Comparison of ENCODE assay signal across 1 cellular context in genomic region chr3:152314677-152315353, GRCh38.
TF ChIP-seq lines count a peak whose summit lies in the region.

No MANE protein-coding gene starts in this region.

TF ChIP-seq in HepG2, 621 proteins besides CTCF, POLR2A, EP300 and RAD21 (continued from another document):
- TF ChIP-seq SOX13 (IDR thresholded peaks at IDR 0.05) = no peak
- TF ChIP-seq SOX13 (CRISPR knock-in tag; conservative IDR thresholded peaks at IDR 0.05 in 1 of 2, IDR thresholded peaks at IDR 0.05 in 1 of 2) = peak in 1 of 2 experiments; percentile 70; a peak in 2 of 4 replicates
- no peak for TF ChIP-seq HMGXB4 (CRISPR knock-in tag; IDR thresholded peaks at IDR 0.05; ENCODE audit: borderline replicate concordance in 1 of 2, low read depth in 1 of 2)
- TF ChIP-seq SOX6 (IDR thresholded peaks at IDR 0.05) = no peak
- peak; percentile 60; the same call in 1 of the 2 replicates for TF ChIP-seq SOX6 (CRISPR knock-in tag; IDR thresholded peaks at IDR 0.05)
- peak; percentile 14; the same call in 1 of the 2 replicates for TF ChIP-seq SIX1 (CRISPR knock-in tag; IDR thresholded peaks at IDR 0.05; ENCODE audit: borderline replicate concordance)
- TF ChIP-seq FOXP4 (CRISPR knock-in tag; IDR thresholded peaks at IDR 0.05) = 0 out of 2 replicates have a peak, but pooled peaks have one; percentile 17
- TF ChIP-seq SMARCE1 (IDR thresholded peaks at IDR 0.05; ENCODE audit: borderline replicate concordance) = no peak
- peak; percentile 40; the same call in 1 of the 2 replicates for TF ChIP-seq MIXL1 (CRISPR knock-in tag; IDR thresholded peaks at IDR 0.05)
- no peak for TF ChIP-seq ZSCAN20 (CRISPR knock-in tag; IDR thresholded peaks at IDR 0.05; ENCODE audit: borderline replicate concordance)
- 0 out of 2 replicates have a peak, but pooled peaks have one; percentile 10 for TF ChIP-seq GATAD2A (CRISPR knock-in tag; IDR thresholded peaks at IDR 0.05)
TF ChIP-seq in HepG2: peak in this region for 10.
